16 cellular contexts compared by ENCODE assay signal in genomic region chr7:27123021-27123476, GRCh38. TPM values are rescaled to one million over a fixed set of nuclear protein-coding genes. Genes with fewer than 3 reads are reported as not detected.
A peak's percentile ranks its signal among the peaks of the same experiment; 100 is the strongest.
DNase-seq lines count a peak whose midpoint lies in the region; ATAC-seq, FAIRE-seq and TF ChIP-seq lines count a peak whose summit lies in the region.
"Had no signal": no experiment of that assay in that cellular context is flagged by ENCODE, and none has a peak within 500 bp of the region (broad histone marks: within the 10 kb centered on the region; RNA-seq: fewer than 3 reads in every experiment).

No MANE protein-coding gene starts in this region.

- H3K27me3 ChIP-seq in thyroid gland (no peaks in the 10 kb centered on the region), neuronal stem cell (ENCODE audit: control insufficient read depth in 3 of 3, insufficient read depth in 3 of 3, low read depth in 1 of 3, low read length in 3 of 3) (peaks cover 47 to 99% (median 96%) of the 10 kb centered on the region in 3 experiments)

- TF ChIP-seq CTCF in thyroid gland (IDR thresholded peaks at IDR 0.05): no peak

- no peak overlapping the region for H3K4me2 ChIP-seq in neuronal stem cell (ENCODE audit: insufficient read depth, low read length, poor library complexity, severe bottlenecking)

- no peak overlapping the region for H4K91ac ChIP-seq in neuronal stem cell (ENCODE audit: low read depth, low read length, poor library complexity)

- H2AFZ ChIP-seq in neuronal stem cell (ENCODE audit: low read length): no peak overlapping the region

- H3K9me3 ChIP-seq in thyroid gland (no peaks in the 10 kb centered on the region), neuronal stem cell (replicated peaks in 1 of 2; ENCODE audit: control insufficient read depth in 2 of 2, insufficient read depth in 1 of 2, low read depth in 1 of 2, low read length in 2 of 2) (peaks cover 0 to 4% of the 10 kb centered on the region in 2 donors)
- H3K9me3 ChIP-seq: tibial nerve had no signal

- no peak overlapping the region for H3K14ac ChIP-seq in neuronal stem cell (ENCODE audit: low read length)

- peak; percentile 37 for DNase-seq in RCC 7860 (ENCODE audit: low spot score)
- DNase-seq in ecto neural progenitor cell (ENCODE audit: low spot score): peak; percentile 11
- peak; percentile 74 for DNase-seq in medulla oblongata (ENCODE audit: extremely low spot score)
- no peak for DNase-seq in thyroid gland
- no peak for DNase-seq in neuronal stem cell (ENCODE audit: low spot score)
- DNase-seq in activated CD4-positive, alpha-beta T cell treated with anti-CD3 and anti-CD28 coated beads, Interleukin-2, amount 50 U/mL, for 48 hours: no peak
- DNase-seq: activated T-cell treated with anti-CD3 and anti-CD28 coated beads for 4 hours; effector memory CD4-positive, alpha-beta T cell; HCEC 1CT; hypothalamus; naive B cell; NCI-H1105 treated with DMSO at 0.1 percent for 48 hours; NCI-H446 treated with DMSO at 0.1 percent for 48 hours had no signal

- WGBS in thyroid gland, 2 donors: 16 to 23% methylated on average over 8 to 13 of the region's 14 CpGs
- WGBS in neuronal stem cell (ENCODE audit: extremely low coverage in 2 of 2, insufficient read length in 2 of 2, insufficient replicate concordance in 1 of 2), 2 donors: no CpG with 5 or more reads among the region's 14 CpGs

- H2BK120ac ChIP-seq in neuronal stem cell (ENCODE audit: low read depth, low read length): no peak overlapping the region

- H2BK12ac ChIP-seq in neuronal stem cell (ENCODE audit: low read length): no peak overlapping the region

- FAIRE-seq in RCC 7860 (lab: Jason Lieb, UNC): no peak

- H3K4ac ChIP-seq in neuronal stem cell (ENCODE audit: low read length): no peak overlapping the region

- H3K4me1 ChIP-seq in thyroid gland: no peaks in the 10 kb centered on the region
- H3K4me1 ChIP-seq in neuronal stem cell (ENCODE audit: control insufficient read depth in 2 of 2, insufficient read depth in 1 of 2, low read depth in 1 of 2, low read length in 2 of 2): no peaks in the 10 kb centered on the region

- H2BK15ac ChIP-seq in neuronal stem cell (ENCODE audit: low read length): no peak overlapping the region

- H3K27ac ChIP-seq in thyroid gland (peak overlapping the region in 2 of 3 donors; percentile 53), neuronal stem cell (replicated peaks; ENCODE audit: low read length) (no peak overlapping the region)

- no peak overlapping the region for H2BK5ac ChIP-seq in neuronal stem cell (ENCODE audit: low read length)

- H3K18ac ChIP-seq in neuronal stem cell (ENCODE audit: low read length): no peak overlapping the region

- intact Hi-C loops in thyroid gland (cut with DNase I): no loop called here

- no peaks in the 10 kb centered on the region for H3K36me3 ChIP-seq in thyroid gland
- no peaks in the 10 kb centered on the region for H3K36me3 ChIP-seq in neuronal stem cell (replicated peaks in 1 of 2; ENCODE audit: control insufficient read depth in 2 of 2, insufficient read depth in 2 of 2, low read length in 2 of 2)

- no peak for ATAC-seq in GM18502 (IDR thresholded peaks at IDR 0.05; ENCODE audit: poor library complexity, unreplicated experiment)
- no peak for ATAC-seq in GM21360 (IDR thresholded peaks at IDR 0.05; ENCODE audit: unreplicated experiment)

- H3K4me3 ChIP-seq in thyroid gland (replicated peaks in 1 of 3) (no peak overlapping the region), neuronal stem cell (ENCODE audit: low read length in 2 of 2) (no peak overlapping the region)

- H4K8ac ChIP-seq in neuronal stem cell (ENCODE audit: low read depth, low read length): no peak overlapping the region

- H3K23ac ChIP-seq in neuronal stem cell (ENCODE audit: low read depth, low read length, poor library complexity): no peak overlapping the region

- no peak overlapping the region for H2AK5ac ChIP-seq in neuronal stem cell (ENCODE audit: low read depth, low read length)

- no peak overlapping the region for H3K9ac ChIP-seq in neuronal stem cell (ENCODE audit: low read depth, low read length, poor library complexity)

- H3K79me1 ChIP-seq in neuronal stem cell (ENCODE audit: low read depth, low read length): no peaks in the 10 kb centered on the region

- no peak for TF ChIP-seq POLR2A in thyroid gland (IDR thresholded peaks at IDR 0.05)

RNA-seq across cellular contexts. Expression of gene HOXA4, which starts 7.5 kb away (rescaled TPM):
- 1 to 10 TPM in 3 of 4 donors, under 1 TPM in 1; 0.56 to 2.1 (median 1.3) TPM for total RNA-seq in thyroid gland
- not detected for polyA plus RNA-seq in neuronal stem cell (2013, experiment 1 of 2)
- not detected for polyA plus RNA-seq in neuronal stem cell (2013, experiment 2 of 2)

RNA-seq across cellular contexts. Expression of gene HOXA5, which starts 20.4 kb away (rescaled TPM):
- total RNA-seq in thyroid gland: 1 to 10 TPM; 2.0 to 4.4 (median 3.3) TPM
- polyA plus RNA-seq in neuronal stem cell (2013, experiment 1 of 2): not detected
- not detected for polyA plus RNA-seq in neuronal stem cell (2013, experiment 2 of 2)

RNA-seq across cellular contexts. Expression of gene HOXA2, which starts 20.6 kb away (rescaled TPM):
- total RNA-seq in thyroid gland: 1 to 10 TPM in 2 of 4 donors, under 1 TPM in 2; 0.73 to 2.7 (median 1.7) TPM
- 0.04 TPM for polyA plus RNA-seq in neuronal stem cell (2013, experiment 1 of 2)
- not detected for polyA plus RNA-seq in neuronal stem cell (2013, experiment 2 of 2)

RNA-seq across cellular contexts. Expression of gene HOXA6, which starts 24.5 kb away (rescaled TPM):
- total RNA-seq in thyroid gland: 1 to 10 TPM in 2 of 4 donors, not detected in 2; 1.1 to 1.6 TPM
- not detected for polyA plus RNA-seq in neuronal stem cell (2013, experiment 1 of 2)
- not detected for polyA plus RNA-seq in neuronal stem cell (2013, experiment 2 of 2)

RNA-seq across cellular contexts. Expression of gene HOXA1, which starts 27.2 kb away (rescaled TPM):
- total RNA-seq in thyroid gland: under 1 TPM in 2 of 4 donors, not detected in 2; 0.67 to 0.78 TPM
- polyA plus RNA-seq in neuronal stem cell (2013, experiment 1 of 2): not detected
- not detected for polyA plus RNA-seq in neuronal stem cell (2013, experiment 2 of 2)

Comparison
In these comparisons a context has a peak if more than half of its experiments do, and no peak if none do; other contexts are left out.
1. DNase-seq: peak in RCC 7860 (single experiment), ecto neural progenitor cell (single experiment) and medulla oblongata (single experiment); none in thyroid gland (0 of 2), neuronal stem cell (single experiment) and activated CD4-positive, alpha-beta T cell treated with anti-CD3 and anti-CD28 coated beads, Interleukin-2, amount 50 U/mL, for 48 hours (0 of 2).